In the genomic region with DNA sequence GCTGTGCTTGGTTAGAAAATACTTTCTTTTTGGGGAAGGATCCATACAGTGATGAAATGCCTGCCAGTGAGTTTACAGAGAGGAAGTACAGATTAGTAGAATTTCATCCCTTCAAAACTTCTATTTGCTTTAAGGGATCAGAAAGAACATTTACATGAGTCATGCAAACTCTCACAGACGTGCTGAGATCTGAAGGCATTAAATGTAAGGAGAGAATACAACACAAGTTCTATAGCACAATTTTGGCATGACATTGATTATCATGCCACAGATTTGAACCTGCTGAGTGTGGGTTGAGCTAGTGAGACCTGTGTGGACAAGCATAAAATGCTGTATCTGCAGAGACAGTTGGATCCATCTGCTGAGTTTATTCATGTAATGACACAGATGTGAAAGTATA, we compare ENCODE assay signal across 21 cellular contexts.
"Had no signal": no experiment of that assay in that cellular context is flagged by ENCODE, and none has a peak within 500 bp of the region (broad histone marks: within the 10 kb centered on the region; RNA-seq: fewer than 3 reads in every experiment).

No MANE protein-coding gene starts in this region.

- H3K27ac ChIP-seq: epithelial cell of prostate, esophagus squamous epithelium, left ventricle myocardium inferior, lower lobe of right lung, parathyroid adenoma, prostate gland, right lobe of liver, stomach, thoracic aorta, transverse colon had no signal

- H3K4me3 ChIP-seq: esophagus squamous epithelium, left ventricle myocardium inferior, lower lobe of right lung, prostate gland, right lobe of liver, stomach, thoracic aorta, transverse colon had no signal

- DNase-seq: effector memory CD8-positive, alpha-beta T cell; esophagus squamous epithelium; foreskin fibroblast; kidney; left cardiac atrium; left ventricle myocardium inferior; lower lobe of right lung; naive thymus-derived CD4-positive, alpha-beta T cell; nephron progenitor cell; right lobe of liver; stimulated activated CD4-positive, alpha-beta T cell treated with anti-CD3 and anti-CD28 coated beads, Interleukin-2, amount 100 ng/mL, for 24 hours; stimulated activated CD4-positive, alpha-beta T cell treated with anti-CD3 and anti-CD28 coated beads, Interleukin-4, amount 100 ng/mL, for 4 hours; stimulated activated naive CD4-positive, alpha-beta T cell; stomach; substantia nigra; transverse colon had no signal

- H3K4me1 ChIP-seq: left ventricle myocardium inferior, lower lobe of right lung, parathyroid adenoma, prostate gland, right lobe of liver, stomach, transverse colon had no signal

- H3K79me2 ChIP-seq: parathyroid adenoma had no signal

- H3K4me3 Mint-ChIP-seq: effector memory CD8-positive, alpha-beta T cell; memory B cell; naive thymus-derived CD4-positive, alpha-beta T cell; nephron progenitor cell had no signal

- H3K36me3 ChIP-seq: esophagus squamous epithelium, left ventricle myocardium inferior, lower lobe of right lung, prostate gland, right lobe of liver, stomach, thoracic aorta, transverse colon had no signal

- H3K27me3 Mint-ChIP-seq: effector memory CD8-positive, alpha-beta T cell; memory B cell; naive thymus-derived CD4-positive, alpha-beta T cell had no signal

- H3K36me3 Mint-ChIP-seq: memory B cell; naive thymus-derived CD4-positive, alpha-beta T cell had no signal

- H3K4me1 Mint-ChIP-seq: memory B cell; naive thymus-derived CD4-positive, alpha-beta T cell had no signal

- H3K27ac Mint-ChIP-seq: effector memory CD8-positive, alpha-beta T cell; memory B cell; naive thymus-derived CD4-positive, alpha-beta T cell; nephron progenitor cell had no signal

- H3K9ac ChIP-seq: parathyroid adenoma had no signal

- ATAC-seq: effector memory CD8-positive, alpha-beta T cell; left cardiac atrium; lower lobe of right lung; naive thymus-derived CD4-positive, alpha-beta T cell; right lobe of liver had no signal

- H3K27me3 ChIP-seq: esophagus squamous epithelium, right lobe of liver, stomach, transverse colon had no signal
